11 cellular contexts compared by ENCODE assay signal in the genomic region with DNA sequence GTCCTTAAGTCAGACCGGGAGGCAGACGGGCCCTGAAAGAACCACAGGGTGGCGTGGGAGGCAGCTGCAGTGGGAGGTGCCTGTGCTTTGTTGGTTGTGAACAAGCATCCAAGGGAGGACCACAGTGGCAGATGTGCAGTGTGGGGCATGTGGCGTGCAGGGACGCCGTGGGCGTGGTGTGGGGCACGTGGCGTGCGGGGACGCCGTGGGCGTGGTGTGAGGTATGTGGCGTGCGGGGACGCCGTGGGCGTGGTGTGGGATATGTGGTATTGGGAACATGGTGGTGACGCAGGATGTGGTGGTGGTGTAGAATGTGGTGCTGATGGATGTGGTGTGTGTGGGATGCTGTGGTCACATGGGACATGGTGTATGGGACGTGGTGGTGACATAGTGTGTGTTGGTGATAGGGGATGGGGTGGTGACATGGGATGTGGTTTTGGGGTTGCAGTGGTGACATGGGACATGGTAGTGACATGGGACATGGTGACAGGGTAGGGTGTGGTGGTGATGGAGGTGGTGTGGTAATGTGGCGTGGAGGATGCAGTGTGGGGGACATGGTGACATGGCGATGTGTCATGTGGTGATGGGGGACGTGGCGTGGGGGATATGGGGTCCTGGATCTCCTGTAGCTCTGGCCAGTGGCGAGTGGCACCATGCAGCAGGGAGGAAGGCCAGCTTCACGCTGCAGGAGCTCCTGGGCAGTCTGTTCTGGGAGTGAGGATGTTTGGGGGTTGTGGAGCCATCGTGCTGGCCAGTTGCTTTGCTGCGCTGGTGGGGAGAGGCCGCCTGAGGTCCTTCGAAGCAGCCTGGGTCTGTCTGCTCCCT.
DNase-seq lines count a peak whose midpoint lies in the region; ATAC-seq and TF ChIP-seq lines count a peak whose summit lies in the region.
"Had no signal": no experiment of that assay in that cellular context is flagged by ENCODE, and none has a peak within 500 bp of the region (broad histone marks: within the 10 kb centered on the region; RNA-seq: fewer than 3 reads in every experiment).

No MANE protein-coding gene starts in this region.

- ATAC-seq in activated CD8-positive, alpha-beta T cell treated with anti-CD3 and anti-CD28 coated beads for 36 hours = peak; percentile 86
- ATAC-seq: pancreas had no signal

- H3K4ac ChIP-seq in mesendoderm (ENCODE audit: low read depth, low read length) = no peak overlapping the region

- H3K23ac ChIP-seq in mesendoderm (ENCODE audit: low read length) = no peak overlapping the region

- no peak overlapping the region for H3K9ac ChIP-seq in mesendoderm (ENCODE audit: low read length)

- peaks cover 3 to 33% (median 23%) of the 10 kb centered on the region in 8 donors for H3K9me3 Mint-ChIP-seq in CD4-positive, alpha-beta memory T cell
- peaks cover 32% of the 10 kb centered on the region for H3K9me3 Mint-ChIP-seq in activated CD8-positive, alpha-beta T cell treated with anti-CD3 and anti-CD28 coated beads for 36 hours

- TF ChIP-seq CTCF in activated CD8-positive, alpha-beta T cell treated with anti-CD3 and anti-CD28 coated beads for 36 hours (IDR thresholded peaks at IDR 0.05) = no peak

- WGBS in mesendoderm (ENCODE audit: extremely low coverage, insufficient coverage, low lambda C conversion rate) = 100% methylated on average over 1 of the region's 30 CpGs

- H2BK5ac ChIP-seq in mesendoderm (ENCODE audit: low read length) = no peak overlapping the region

- DNase-seq in CD4-positive, alpha-beta memory T cell = peak; percentile 78 to 86 (median 81)
- peak; percentile 90 for DNase-seq in activated CD8-positive, alpha-beta T cell treated with anti-CD3 and anti-CD28 coated beads for 36 hours
- DNase-seq in central memory CD4-positive, alpha-beta T cell = peak; percentile 82
- peak; percentile 42 for DNase-seq in stimulated activated CD4-positive, alpha-beta T cell treated with anti-CD3 and anti-CD28 coated beads, Interleukin-4, amount 100 ng/mL, for 1 hour
- DNase-seq in AG08396 (ENCODE audit: low spot score) = no peak
- no peak for DNase-seq in Ammon's horn (ENCODE audit: low spot score)
- DNase-seq in HAP-1 (ENCODE audit: low spot score in 2 of 2) = no peak
- DNase-seq in mesendoderm = no peak

- H3K4me2 ChIP-seq in mesendoderm (ENCODE audit: low read length) = no peak overlapping the region

- H3K27me3 ChIP-seq in CD4-positive, alpha-beta memory T cell (ENCODE audit: insufficient read depth, low read length) = no peaks in the 10 kb centered on the region
- H3K27me3 ChIP-seq in HAP-1 (ENCODE audit: low read depth) = no peaks in the 10 kb centered on the region
- no peaks in the 10 kb centered on the region for H3K27me3 ChIP-seq in mesendoderm (ENCODE audit: insufficient read depth, low read length, poor library complexity)
- H3K27me3 ChIP-seq: cardiac muscle cell, pancreas had no signal

- no peak overlapping the region for H4K5ac ChIP-seq in mesendoderm (ENCODE audit: low read length)

- H3K9me3 ChIP-seq in CD4-positive, alpha-beta memory T cell (ENCODE audit: control insufficient read depth in 1 of 2, low read length in 2 of 2) = peaks cover 0 to 13% of the 10 kb centered on the region in 2 donors
- H3K9me3 ChIP-seq in HAP-1 = peaks cover 4% of the 10 kb centered on the region
- H3K9me3 ChIP-seq: pancreas had no signal

- H3K4me1 Mint-ChIP-seq in CD4-positive, alpha-beta memory T cell = peaks cover 14 to 31% (median 22%) of the 10 kb centered on the region in 4 donors
- H3K4me1 Mint-ChIP-seq in activated CD8-positive, alpha-beta T cell treated with anti-CD3 and anti-CD28 coated beads for 36 hours (ENCODE audit: low read depth) = peaks cover 36% of the 10 kb centered on the region

- no peak overlapping the region for H3K18ac ChIP-seq in mesendoderm (ENCODE audit: low read length)

- H2BK120ac ChIP-seq in mesendoderm (ENCODE audit: low read depth, low read length) = no peak overlapping the region

- peak overlapping the region; percentile 77 to 93 (median 91) for H3K27ac Mint-ChIP-seq in CD4-positive, alpha-beta memory T cell
- peak overlapping the region; percentile 89 for H3K27ac Mint-ChIP-seq in activated CD8-positive, alpha-beta T cell treated with anti-CD3 and anti-CD28 coated beads for 36 hours

- H3K36me3 Mint-ChIP-seq in CD4-positive, alpha-beta memory T cell = peaks cover 30 to 36% of the 10 kb centered on the region in 2 donors
- H3K36me3 Mint-ChIP-seq in activated CD8-positive, alpha-beta T cell treated with anti-CD3 and anti-CD28 coated beads for 36 hours (ENCODE audit: low read depth) = peaks cover 47% of the 10 kb centered on the region

- in situ Hi-C loops in HAP-1 (cut with MboI; ENCODE audit: low sequenced_read_pairs) = no loop called here

- no peaks in the 10 kb centered on the region for H3K36me3 ChIP-seq in CD4-positive, alpha-beta memory T cell (ENCODE audit: insufficient read depth, low read length)
- no peaks in the 10 kb centered on the region for H3K36me3 ChIP-seq in HAP-1 (replicated peaks)
- no peaks in the 10 kb centered on the region for H3K36me3 ChIP-seq in mesendoderm (ENCODE audit: control insufficient read depth, insufficient read depth, low read length)
- H3K36me3 ChIP-seq: cardiac muscle cell, pancreas had no signal

- no peak overlapping the region for H2BK15ac ChIP-seq in mesendoderm (replicated peaks; ENCODE audit: low read depth)

- no peak overlapping the region for H3K27ac ChIP-seq in CD4-positive, alpha-beta memory T cell (ENCODE audit: low read depth, low read length)
- H3K27ac ChIP-seq in mesendoderm (ENCODE audit: low read depth, low read length) = no peak overlapping the region
- H3K27ac ChIP-seq: C4-2B, pancreas had no signal

- no peak overlapping the region for H3K56ac ChIP-seq in mesendoderm (ENCODE audit: low read length)

- H3K79me2 ChIP-seq in mesendoderm (ENCODE audit: control insufficient read depth, insufficient read depth, low read length) = no peaks in the 10 kb centered on the region

- H3K79me1 ChIP-seq in mesendoderm (ENCODE audit: low read length) = no peaks in the 10 kb centered on the region

- intact Hi-C loops in CD4-positive, alpha-beta memory T cell (cut with micrococcal nuclease) = no loop called here
- intact Hi-C loops in activated CD8-positive, alpha-beta T cell treated with anti-CD3 and anti-CD28 coated beads for 36 hours (cut with micrococcal nuclease) = loop anchor here (5.0 kb wide), 1 partner anchor 34 kb away; no protein-coding TSS in a partner anchor

- H3K4me1 ChIP-seq in CD4-positive, alpha-beta memory T cell (ENCODE audit: insufficient read depth, low read length) = peaks cover 21% of the 10 kb centered on the region
- no peaks in the 10 kb centered on the region for H3K4me1 ChIP-seq in HAP-1
- no peaks in the 10 kb centered on the region for H3K4me1 ChIP-seq in mesendoderm (ENCODE audit: control insufficient read depth, low read depth, low read length)
- H3K4me1 ChIP-seq: pancreas had no signal

- peak overlapping the region; percentile 17 to 80 (median 62) for H3K4me3 Mint-ChIP-seq in CD4-positive, alpha-beta memory T cell
- peak overlapping the region; percentile 69 for H3K4me3 Mint-ChIP-seq in activated CD8-positive, alpha-beta T cell treated with anti-CD3 and anti-CD28 coated beads for 36 hours

- no peak overlapping the region for H2AK5ac ChIP-seq in mesendoderm (ENCODE audit: low read length)

- H3K4me3 ChIP-seq in CD4-positive, alpha-beta memory T cell (ENCODE audit: low read length in 2 of 2) = no peak overlapping the region
- H3K4me3 ChIP-seq in HAP-1 (no peak overlapping the region), mesendoderm (ENCODE audit: low read length) (no peak overlapping the region)
- H3K4me3 ChIP-seq: cardiac muscle cell, pancreas had no signal

- POLR2A ChIA-PET in CD4-positive, alpha-beta memory T cell (lab: Charles Lee; ENCODE audit: partially characterized antibody) = no interaction called here
- POLR2A ChIA-PET in activated CD8-positive, alpha-beta T cell treated with anti-CD3 and anti-CD28 coated beads for 36 hours (lab: Charles Lee) = interaction anchor here (0.6 to 2.3 kb wide), 5 partner anchors 12 to 77 kb away, joined by 4 to 7 read pairs (median 5); no protein-coding TSS in a partner anchor

- CTCF ChIA-PET in CD4-positive, alpha-beta memory T cell (lab: Charles Lee; ENCODE audit: partially characterized antibody) = no interaction called here
- CTCF ChIA-PET in activated CD8-positive, alpha-beta T cell treated with anti-CD3 and anti-CD28 coated beads for 36 hours (lab: Charles Lee) = interaction anchor here (0.9 kb wide), 1 partner anchor 11 kb away, joined by 3 read pairs; no protein-coding TSS in a partner anchor

- no peak overlapping the region for H4K8ac ChIP-seq in mesendoderm (ENCODE audit: low read depth, low read length)

- peaks cover 0 to 3% of the 10 kb centered on the region in 2 donors for H3K27me3 Mint-ChIP-seq in CD4-positive, alpha-beta memory T cell
- peaks cover 6% of the 10 kb centered on the region for H3K27me3 Mint-ChIP-seq in activated CD8-positive, alpha-beta T cell treated with anti-CD3 and anti-CD28 coated beads for 36 hours

Comparison
In these comparisons a context has a peak if more than half of its experiments do, and no peak if none do; other contexts are left out.
1. DNase-seq: peak in CD4-positive, alpha-beta memory T cell (5 of 5), activated CD8-positive, alpha-beta T cell treated with anti-CD3 and anti-CD28 coated beads for 36 hours (single experiment), central memory CD4-positive, alpha-beta T cell (single experiment) and stimulated activated CD4-positive, alpha-beta T cell treated with anti-CD3 and anti-CD28 coated beads, Interleukin-4, amount 100 ng/mL, for 1 hour (single experiment); none in AG08396 (single experiment), Ammon's horn (single experiment), HAP-1 (0 of 2) and mesendoderm (single experiment).